ENCODE assay signal across 8 cellular contexts in the genomic region with DNA sequence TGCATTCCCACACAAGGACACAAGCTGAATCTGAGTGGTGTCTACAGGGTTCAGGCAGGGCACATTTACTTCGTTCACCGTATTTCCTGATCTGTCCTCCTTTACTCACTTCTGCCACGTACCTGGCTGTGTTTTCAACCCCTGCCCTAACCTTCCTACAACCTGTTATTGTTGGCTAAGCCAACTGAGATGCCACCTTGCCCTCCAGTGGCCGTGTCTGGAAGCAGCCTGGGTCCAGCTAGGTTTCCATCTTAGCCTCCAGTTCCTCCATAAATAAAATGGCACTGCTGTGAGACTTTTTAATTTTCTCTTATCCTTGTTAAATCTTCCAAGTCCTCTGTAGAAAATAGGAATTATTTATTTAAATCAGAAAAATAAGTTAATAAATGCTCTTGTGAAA.
DNase-seq lines count a peak whose midpoint lies in the region; ATAC-seq and TF ChIP-seq lines count a peak whose summit lies in the region.

No MANE protein-coding gene starts in this region.

- H3K27ac ChIP-seq in WERI-Rb-1, result no peak overlapping the region

- peak; percentile 69 for ATAC-seq in HG03442 (IDR thresholded peaks at IDR 0.05; ENCODE audit: unreplicated experiment)
- ATAC-seq in HG02678 (IDR thresholded peaks at IDR 0.05; ENCODE audit: unreplicated experiment), result no peak

- peaks cover 2% of the 10 kb centered on the region for H3K36me3 Mint-ChIP-seq in neural crest cell (ENCODE audit: low read depth)

- H3K27me3 Mint-ChIP-seq in neural crest cell (ENCODE audit: low read depth), result no peaks in the 10 kb centered on the region

- H3K4me1 Mint-ChIP-seq in neural crest cell, result peaks cover 5% of the 10 kb centered on the region

- peaks cover 74% of the 10 kb centered on the region for H3K27me3 ChIP-seq in WERI-Rb-1 (ENCODE audit: insufficient read depth, low read depth, severe bottlenecking)

- no peaks in the 10 kb centered on the region for H3K9me3 ChIP-seq in WERI-Rb-1 (ENCODE audit: severe bottlenecking)

- no peak overlapping the region for H3K4me3 ChIP-seq in WERI-Rb-1 (ENCODE audit: low read depth, low read length)

- DNase-seq in NCI-H82 (lab: John Stamatoyannopoulos, UW) (peak; percentile 33), NCI-H82 treated with DMSO at 0.1 percent for 48 hours (lab: John Stamatoyannopoulos, UW; ENCODE audit: unreplicated experiment) (no peak), WERI-Rb-1 (peak; percentile 12), neural crest cell (ENCODE audit: low read depth, low spot score) (no peak), NCI-H2196 treated with DMSO at 0.1 percent for 48 hours (lab: John Stamatoyannopoulos, UW; ENCODE audit: unreplicated experiment) (no peak), ureter (ENCODE audit: low spot score) (no peak)

- peak; percentile 57 for TF ChIP-seq CTCF in WERI-Rb-1 (IDR thresholded peaks at IDR 0.05; ENCODE audit: low read depth, low read length)
- peak; percentile 53 for TF ChIP-seq CTCF in neural crest cell (conservative IDR thresholded peaks at IDR 0.05)

- no peak overlapping the region for H3K4me3 Mint-ChIP-seq in neural crest cell

- H3K36me3 ChIP-seq in WERI-Rb-1, result no peaks in the 10 kb centered on the region

- peaks cover 8% of the 10 kb centered on the region for H3K9me3 Mint-ChIP-seq in neural crest cell

- peak overlapping the region; percentile 86 for H3K27ac Mint-ChIP-seq in neural crest cell (ENCODE audit: unreplicated experiment)

Comparison
In these comparisons a context has a peak if more than half of its experiments do, and no peak if none do; other contexts are left out.
1. DNase-seq: peak in NCI-H82 (single experiment) and WERI-Rb-1 (single experiment); none in NCI-H82 treated with DMSO at 0.1 percent for 48 hours (single experiment), neural crest cell (single experiment), NCI-H2196 treated with DMSO at 0.1 percent for 48 hours (single experiment) and ureter (single experiment).